ENCODE assay signal across 8 cellular contexts in the genomic region with DNA sequence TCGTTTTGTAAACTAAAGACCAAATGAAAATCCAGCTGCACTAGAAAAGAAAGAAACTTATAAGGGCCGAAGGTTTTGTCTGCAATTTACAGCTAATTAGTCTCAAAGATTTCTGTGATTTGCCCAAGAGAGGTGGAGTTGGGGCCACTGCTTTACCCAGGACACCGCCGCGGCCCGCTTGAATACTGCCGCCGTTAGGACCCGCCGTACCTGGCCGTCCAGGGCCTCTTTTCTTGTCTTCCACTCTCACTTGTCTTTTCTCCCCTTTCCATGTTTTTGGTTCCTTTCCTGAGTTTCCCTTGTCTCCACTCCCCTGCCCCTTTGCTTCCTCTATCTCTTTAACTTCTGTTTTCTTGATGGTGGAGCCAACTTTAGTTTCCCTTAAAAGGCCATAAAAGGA. TPM values are rescaled to one million over a fixed set of nuclear protein-coding genes. Genes with fewer than 3 reads are reported as not detected.
DNase-seq lines count a peak whose midpoint lies in the region; ATAC-seq and TF ChIP-seq lines count a peak whose summit lies in the region.

No MANE protein-coding gene starts in this region.

- H3K4me1 Mint-ChIP-seq in CD8-positive, alpha-beta memory T cell, result peaks cover 33 to 51% (median 47%) of the 10 kb centered on the region in 3 donors

- ATAC-seq in foreskin keratinocyte (peak; percentile 29), HG03439 (IDR thresholded peaks at IDR 0.05; ENCODE audit: unreplicated experiment) (no peak), GM21723 (IDR thresholded peaks at IDR 0.05; ENCODE audit: unreplicated experiment) (no peak)

- TF ChIP-seq CTCF in HL-60 (IDR thresholded peaks at IDR 0.05; ENCODE audit: insufficient read depth, low read length) (no peak), foreskin keratinocyte (conservative IDR thresholded peaks at IDR 0.05) (no peak)

- peak overlapping the region; percentile 87 for H3K4me3 ChIP-seq in CD8-positive, alpha-beta memory T cell (ENCODE audit: low read length)
- H3K4me3 ChIP-seq in HL-60 (replicated peaks; ENCODE audit: insufficient read depth, low read length) (peak overlapping the region; percentile 50), neuron (ENCODE audit: low read length) (peak overlapping the region; percentile 87)

- peaks cover 0 to 2% (median 0%) of the 10 kb centered on the region in 5 donors for H3K9me3 Mint-ChIP-seq in CD8-positive, alpha-beta memory T cell

- peak overlapping the region; percentile 31 for H2AFZ ChIP-seq in neuron (ENCODE audit: low read depth, low read length)

- H3K27ac ChIP-seq in CD8-positive, alpha-beta memory T cell (ENCODE audit: low read depth, low read length), result peak overlapping the region; percentile 98
- H3K27ac ChIP-seq in HL-60 (replicated peaks), result peak overlapping the region; percentile 81
- peak overlapping the region; percentile 92 for H3K27ac ChIP-seq in foreskin keratinocyte

- H3K27me3 Mint-ChIP-seq in CD8-positive, alpha-beta memory T cell, result peaks cover 3 to 5% of the 10 kb centered on the region in 2 donors

- no peak for DNase-seq in CD8-positive, alpha-beta memory T cell
- DNase-seq in HL-60 (ENCODE audit: low read depth in 1 of 2, low spot score in 1 of 2) (peak; percentile 31), foreskin keratinocyte (peak in 1 of 2 donors; percentile 23), NCI-H1092 (lab: John Stamatoyannopoulos, UW) (no peak)
- peak; percentile 35 to 37 for DNase-seq in activated CD4-positive, alpha-beta T cell treated with anti-CD3 and anti-CD28 coated beads, Interleukin-2, amount 50 U/mL, for 48 hours

- POLR2A ChIA-PET in CD8-positive, alpha-beta memory T cell (lab: Charles Lee), result interaction anchor here (0.8 to 4.8 kb wide), 10 partner anchors 12 to 692 kb away, joined by 4 to 284 read pairs (median 8); a partner anchor contains a TSS

- H3K36me3 Mint-ChIP-seq in CD8-positive, alpha-beta memory T cell, result peaks cover 2 to 27% (median 12%) of the 10 kb centered on the region in 3 donors

- CTCF ChIA-PET in CD8-positive, alpha-beta memory T cell (lab: Charles Lee), result interaction anchor here (0.9 to 4.3 kb wide), 15 partner anchors 12 to 1369 kb away, joined by 3 to 54 read pairs (median 5); a partner anchor contains a TSS

- H3K27ac Mint-ChIP-seq in CD8-positive, alpha-beta memory T cell, result peak overlapping the region; percentile 96 to 100 (median 98)

- H3K4me3 Mint-ChIP-seq in CD8-positive, alpha-beta memory T cell, result peak overlapping the region; percentile 91 to 96 (median 95)

- peaks cover 25% of the 10 kb centered on the region for H3K4me1 ChIP-seq in CD8-positive, alpha-beta memory T cell (ENCODE audit: insufficient read depth, low read length)
- H3K4me1 ChIP-seq in foreskin keratinocyte, result peaks cover 7% of the 10 kb centered on the region
- H3K4me1 ChIP-seq in neuron (ENCODE audit: insufficient read depth, low read length), result peaks cover 13% of the 10 kb centered on the region

- H3K27me3 ChIP-seq in CD8-positive, alpha-beta memory T cell (ENCODE audit: insufficient read depth, low read length, poor library complexity, severe bottlenecking), result no peaks in the 10 kb centered on the region
- H3K27me3 ChIP-seq in HL-60 (ENCODE audit: insufficient read depth, poor library complexity, severe bottlenecking) (no peaks in the 10 kb centered on the region), foreskin keratinocyte (no peaks in the 10 kb centered on the region), neuron (ENCODE audit: insufficient read depth, low read length) (no peaks in the 10 kb centered on the region)

- no peaks in the 10 kb centered on the region for H3K9me3 ChIP-seq in CD8-positive, alpha-beta memory T cell (ENCODE audit: low read length)
- H3K9me3 ChIP-seq in neuron (ENCODE audit: low read length), result peaks cover 10% of the 10 kb centered on the region

- no peaks in the 10 kb centered on the region for H3K36me3 ChIP-seq in CD8-positive, alpha-beta memory T cell (ENCODE audit: insufficient read depth, low read length)
- H3K36me3 ChIP-seq in neuron (ENCODE audit: insufficient read depth, low read length), result no peaks in the 10 kb centered on the region

RNA-seq across cellular contexts. Expression of a gene that starts 15.7 kb away (rescaled TPM):
- total RNA-seq in CD8-positive, alpha-beta memory T cell, result 100 to 1,000 TPM; 125 to 126 TPM
- 62.1 TPM for polyA plus RNA-seq in CD8-positive, alpha-beta memory T cell
- 59.0 and 65.0 TPM in 2 replicates for total RNA-seq in foreskin keratinocyte
- polyA plus RNA-seq in foreskin keratinocyte, result 21.4 and 23.7 TPM in 2 replicates

Comparison
In these comparisons a context has a peak if more than half of its experiments do, and no peak if none do; other contexts are left out.
1. DNase-seq: peak in HL-60 (2 of 2) and activated CD4-positive, alpha-beta T cell treated with anti-CD3 and anti-CD28 coated beads, Interleukin-2, amount 50 U/mL, for 48 hours (2 of 2); none in CD8-positive, alpha-beta memory T cell (0 of 5) and NCI-H1092 (single experiment).
2. Peak in every context shown above with its lines, with median percentiles within 50 percentile points of each other: H3K27ac ChIP-seq and H3K4me3 ChIP-seq.